In the genomic region with DNA sequence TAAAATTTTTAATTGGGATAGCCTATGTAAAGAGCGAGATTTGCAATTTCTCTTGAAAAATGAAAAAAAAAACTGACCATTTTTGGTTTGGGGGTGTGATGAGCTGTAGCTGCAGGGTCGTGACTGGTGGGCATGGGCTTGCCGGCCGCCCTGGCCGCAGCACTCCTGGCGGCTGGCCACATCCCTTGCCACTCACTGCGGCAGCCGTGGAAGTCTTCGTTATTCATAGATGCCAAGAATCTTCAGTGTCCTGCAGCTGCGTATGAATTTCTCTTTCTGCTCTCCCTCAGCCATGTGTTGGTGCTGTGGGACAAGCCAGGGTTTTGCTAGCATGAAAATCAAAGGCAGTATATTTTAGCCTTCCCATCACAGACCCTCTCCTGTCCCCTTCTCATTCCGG, we compare ENCODE assay signal across 20 cellular contexts.
"Had no signal": no experiment of that assay in that cellular context is flagged by ENCODE, and none has a peak within 500 bp of the region (broad histone marks: within the 10 kb centered on the region; RNA-seq: fewer than 3 reads in every experiment).

No MANE protein-coding gene starts in this region.

- DNase-seq: heart right ventricle; left ventricle myocardium inferior; mesendoderm; naive thymus-derived CD4-positive, alpha-beta T cell; pancreas; psoas muscle; small intestine; spleen; stimulated activated CD4-positive, alpha-beta T cell treated with anti-CD3 and anti-CD28 coated beads, Interleukin-4, amount 100 ng/mL, for 24 hours; stimulated activated naive CD4-positive, alpha-beta T cell had no signal

- H3K4me1 ChIP-seq: heart right ventricle, left ventricle myocardium inferior, pancreas, psoas muscle, spleen, suprapubic skin, tibial nerve, upper lobe of left lung, vagina had no signal

- H3K4me3 ChIP-seq: heart right ventricle, hepatocyte, left ventricle myocardium inferior, lung, pancreas, psoas muscle, spleen, suprapubic skin, thoracic aorta, tibial nerve, upper lobe of left lung, vagina had no signal

- H3K9me3 ChIP-seq: heart right ventricle, left ventricle myocardium inferior, pancreas, psoas muscle, spleen, suprapubic skin, thoracic aorta, tibial nerve, upper lobe of left lung, vagina had no signal

- H3K27ac ChIP-seq: heart right ventricle, hepatocyte, left ventricle myocardium inferior, pancreas, psoas muscle, spleen, suprapubic skin, thoracic aorta, tibial nerve, upper lobe of left lung, vagina had no signal

- H3K27me3 ChIP-seq: hepatocyte, pancreas, spleen, tibial nerve, upper lobe of left lung, vagina had no signal

- ATAC-seq: naive thymus-derived CD4-positive, alpha-beta T cell; natural killer cell treated with Interleukin-12 subunit alpha and Interleukin-12 subunit beta and Interleukin-15 and Interleukin-18, amount 100 ng/mL, for 72 hours; pancreas; psoas muscle; sciatic nerve; stimulated activated effector memory CD8-positive, alpha-beta T cell treated with anti-CD3 and anti-CD28 coated beads, Interleukin-12 subunit alpha, Interleukin-12 subunit beta, amount 100 ng/mL, for 72 hours had no signal

- H3K36me3 ChIP-seq: heart right ventricle, left ventricle myocardium inferior, pancreas, spleen, suprapubic skin, thoracic aorta, tibial nerve, upper lobe of left lung, vagina had no signal
